Comparison of ENCODE assay signal across 8 cellular contexts in genomic region chr2:156322681-156323211, GRCh38. TPM values are rescaled to one million over a fixed set of nuclear protein-coding genes. Genes with fewer than 3 reads are reported as not detected.
DNase-seq lines count a peak whose midpoint lies in the region; ATAC-seq, FAIRE-seq and TF ChIP-seq lines count a peak whose summit lies in the region.
"Had no signal": no experiment of that assay in that cellular context is flagged by ENCODE, and none has a peak within 500 bp of the region (broad histone marks: within the 10 kb centered on the region; RNA-seq: fewer than 3 reads in every experiment).

No MANE protein-coding gene starts in this region.

- H3K4me2 ChIP-seq in endothelial cell of umbilical vein (ENCODE audit: insufficient read depth, low read length) = no peak overlapping the region

- no TSS peak for BruUV-seq in endothelial cell of umbilical vein (replicated peaks; lab: Mats Ljungman, UMichigan)

- H2AFZ ChIP-seq in endothelial cell of umbilical vein (ENCODE audit: low read depth, low read length) = no peak overlapping the region

- POLR2A ChIA-PET in endothelial cell of umbilical vein (lab: Charles Lee) = no interaction called here

- H3K9me3 ChIP-seq in endothelial cell of umbilical vein (replicated peaks; ENCODE audit: control insufficient read depth, insufficient read depth, low read length) (no peaks in the 10 kb centered on the region), small intestine (ENCODE audit: control insufficient read depth, low read depth) (no peaks in the 10 kb centered on the region)

- dilution Hi-C loops in endothelial cell of umbilical vein (cut with MboI; ENCODE audit: extremely low pct_ligation_motif_present, low sequenced_read_pairs) = no loop called here

- H3K4me3 ChIP-seq in endothelial cell of umbilical vein (replicated peaks in 1 of 3; ENCODE audit: insufficient read depth in 1 of 3, low read depth in 1 of 3, low read length in 3 of 3) (no peak overlapping the region), small intestine (ENCODE audit: low read depth in 1 of 2, low read length in 2 of 2) (peak overlapping the region in 1 of 2 donors; percentile 23)

- no peaks in the 10 kb centered on the region for H3K36me3 ChIP-seq in endothelial cell of umbilical vein (ENCODE audit: control insufficient read depth in 2 of 2, extremely low read depth in 1 of 2, insufficient read depth in 2 of 2, low read length in 2 of 2)
- H3K36me3 ChIP-seq in small intestine (ENCODE audit: control insufficient read depth in 2 of 2, insufficient read depth in 2 of 2, low read length in 2 of 2) = no peaks in the 10 kb centered on the region

- no peak for TF ChIP-seq POLR2A in endothelial cell of umbilical vein (IDR thresholded peaks at IDR 0.05; ENCODE audit: low read depth, low read length)

- DNase-seq in endothelial cell of umbilical vein (ENCODE audit: low read depth, low spot score) = no peak
- DNase-seq in small intestine = peak; percentile 23
- DNase-seq in ureter (ENCODE audit: low spot score) = no peak
- DNase-seq in NCI-H446 (lab: John Stamatoyannopoulos, UW) = no peak
- DNase-seq in OCI-M2 (lab: John Stamatoyannopoulos, UW; ENCODE audit: unreplicated experiment) = no peak
- DNase-seq: NCI-H1092 had no signal

- H3K27me3 ChIP-seq in endothelial cell of umbilical vein (ENCODE audit: control insufficient read depth in 2 of 2, insufficient read depth in 2 of 2, low read length in 2 of 2) = peaks cover 45 to 54% of the 10 kb centered on the region in 2 experiments
- peaks cover 0 to 3% of the 10 kb centered on the region in 2 donors for H3K27me3 ChIP-seq in small intestine (ENCODE audit: control insufficient read depth in 2 of 2, insufficient read depth in 2 of 2, low read length in 2 of 2)

- no peaks in the 10 kb centered on the region for H4K20me1 ChIP-seq in endothelial cell of umbilical vein (replicated peaks; ENCODE audit: control insufficient read depth, extremely low read depth, insufficient read depth, low read length)

- no peak overlapping the region for H3K27ac ChIP-seq in endothelial cell of umbilical vein (ENCODE audit: insufficient read depth, low read depth, low read length)
- H3K27ac ChIP-seq in small intestine (ENCODE audit: low read depth in 1 of 2, low read length in 1 of 2) = no peak overlapping the region

- CTCF ChIA-PET in endothelial cell of umbilical vein (lab: Charles Lee) = no interaction called here

- intact Hi-C loops in endothelial cell of umbilical vein (cut with micrococcal nuclease) = no loop called here

- WGBS in small intestine, 3 donors = 17 to 27% (median 19%) methylated on average over 26 of the region's 26 CpGs

- ATAC-seq in GM19463 (IDR thresholded peaks at IDR 0.05; ENCODE audit: unreplicated experiment) (peak; percentile 21), HG03342 (IDR thresholded peaks at IDR 0.05; ENCODE audit: unreplicated experiment) (peak; percentile 11)

- no peak for TF ChIP-seq CTCF in endothelial cell of umbilical vein (IDR thresholded peaks at IDR 0.05; ENCODE audit: extremely low read depth in 1 of 2, insufficient read depth in 1 of 2, low read depth in 1 of 2, low read length in 2 of 2)

- no peaks in the 10 kb centered on the region for H3K9me1 ChIP-seq in endothelial cell of umbilical vein (replicated peaks; ENCODE audit: control insufficient read depth, extremely low read depth, insufficient read depth, low read length)

- FAIRE-seq in endothelial cell of umbilical vein (lab: Jason Lieb, UNC) (no peak), small intestine (lab: Jason Lieb, UNC) (no peak)

- H3K4me1 ChIP-seq in endothelial cell of umbilical vein (ENCODE audit: control insufficient read depth, extremely low read depth, insufficient read depth, low read length) = peaks cover 12% of the 10 kb centered on the region
- H3K4me1 ChIP-seq in small intestine (ENCODE audit: control insufficient read depth in 2 of 2, insufficient read depth in 1 of 2, low read depth in 1 of 2, low read length in 1 of 2) = peaks cover 0 to 4% of the 10 kb centered on the region in 2 donors

- H3K9ac ChIP-seq in endothelial cell of umbilical vein (replicated peaks; ENCODE audit: extremely low read depth, insufficient read depth, low read length) = no peak overlapping the region

- no peaks in the 10 kb centered on the region for H3K79me2 ChIP-seq in endothelial cell of umbilical vein (ENCODE audit: control insufficient read depth, insufficient read depth, low read length)

TF ChIP-seq in endothelial cell of umbilical vein, 7 proteins besides CTCF, POLR2A, EP300 and RAD21:
- TF ChIP-seq EZH2 (IDR thresholded peaks at IDR 0.05; ENCODE audit: borderline replicate concordance, low read depth, low read length, severe bottlenecking) = peak; percentile 55
- TF ChIP-seq POLR2AphosphoS5 (IDR thresholded peaks at IDR 0.05; ENCODE audit: insufficient read depth, low read depth, low read length) = no peak
TF ChIP-seq in endothelial cell of umbilical vein: peak in this region for 1.

RNA-seq across cellular contexts. Expression of gene NR4A2, which starts 9.8 kb away (rescaled TPM):
- total RNA-seq in endothelial cell of umbilical vein (1.0 and 1.8 TPM in 2 replicates), ureter (6.6 TPM)
- polyA plus RNA-seq in endothelial cell of umbilical vein (1.4 and 1.9 TPM in 2 replicates), small intestine (1 to 10 TPM; 1.3 to 5.7 (median 1.6) TPM)
- 1.1 and 1.8 TPM in 2 replicates for polyA plus RNA-seq in endothelial cell of umbilical vein (2011; cell fraction: cytosol; rRNA removed)
- polyA plus RNA-seq in endothelial cell of umbilical vein (2011; cell fraction: nucleus; rRNA removed) = 17.6 and 23.5 TPM in 2 replicates
- polyA plus RNA-seq in endothelial cell of umbilical vein (2012) = 0.70 and 1.1 TPM in 2 replicates
- polyA minus RNA-seq in endothelial cell of umbilical vein = 3.3 and 3.4 TPM in 2 replicates
- polyA minus RNA-seq in endothelial cell of umbilical vein (2011; cell fraction: cytosol; rRNA and poly(A)+ RNA removed) = 8.4 TPM
- polyA minus RNA-seq in endothelial cell of umbilical vein (2011; cell fraction: nucleus; rRNA and poly(A)+ RNA removed) = 19.0 and 32.3 TPM in 2 replicates
